In the genomic region with DNA sequence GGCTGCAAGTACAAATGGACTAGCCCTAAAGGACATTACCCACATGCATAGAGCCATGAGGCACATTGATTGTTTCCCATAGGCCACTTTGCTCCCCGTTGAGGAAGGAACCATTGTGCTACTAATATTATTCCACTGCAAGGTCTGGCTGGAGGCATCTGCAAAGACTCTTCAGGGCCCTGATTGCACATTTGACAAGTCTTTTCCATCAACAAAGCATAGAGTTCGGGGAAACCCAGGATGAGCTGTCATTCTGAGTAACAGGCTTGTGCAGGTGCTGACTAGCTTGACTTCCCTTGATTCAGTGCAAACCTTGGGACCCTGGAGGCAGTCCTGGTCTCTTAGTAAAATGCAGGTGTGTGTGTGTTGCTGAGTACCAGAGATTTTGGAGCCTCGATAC, we compare ENCODE assay signal across 8 cellular contexts.
DNase-seq lines count a peak whose midpoint lies in the region; ATAC-seq and TF ChIP-seq lines count a peak whose summit lies in the region.

No MANE protein-coding gene starts in this region.

- peaks cover 3 to 100% (median 39%) of the 10 kb centered on the region in 11 experiments; a peak in 15 of 22 replicates for H4K20me1 ChIP-seq in BLaER1 treated with 17β-estradiol and CSF1 and Interleukin-3, amounts not matched to agents 10 nM and 100 nM

- peaks cover 84 to 100% (median 96%) of the 10 kb centered on the region in 10 experiments for H3K4me1 ChIP-seq in BLaER1 treated with 17β-estradiol and CSF1 and Interleukin-3, amounts not matched to agents 10 nM and 100 nM
- H3K4me1 ChIP-seq in subcutaneous abdominal adipose tissue (ENCODE audit: control insufficient read depth in 5 of 5, insufficient read depth in 5 of 5, low read length in 5 of 5): peaks cover 0 to 59% (median 47%) of the 10 kb centered on the region in 5 donors

- H3K4me1 Mint-ChIP-seq in activated T-helper 1 cell treated with anti-CD3 and anti-CD28 coated beads, Interleukin-12 subunit alpha, Interleukin-12 subunit beta, Interleukin-2, Interleukin-4 antibody, amounts not matched to agents 30 ng/mL and 10 ng/mL and 1 ng/mL, durations not matched to agents 14 hours and 24 hours and 36 hours (ENCODE audit: low read depth): peaks cover 92% of the 10 kb centered on the region
- peaks cover 64% of the 10 kb centered on the region for H3K4me1 Mint-ChIP-seq in memory B cell
- H3K4me1 Mint-ChIP-seq in nephron progenitor cell: peaks cover 28% of the 10 kb centered on the region

- peak overlapping the region; percentile 94 for H3K27ac Mint-ChIP-seq in activated T-helper 1 cell treated with anti-CD3 and anti-CD28 coated beads, Interleukin-12 subunit alpha, Interleukin-12 subunit beta, Interleukin-2, Interleukin-4 antibody, amounts not matched to agents 30 ng/mL and 10 ng/mL and 1 ng/mL, durations not matched to agents 14 hours and 24 hours and 36 hours
- H3K27ac Mint-ChIP-seq in memory B cell (peak overlapping the region; percentile 45), nephron progenitor cell (no peak overlapping the region)

- H3K4me3 Mint-ChIP-seq in activated T-helper 1 cell treated with anti-CD3 and anti-CD28 coated beads, Interleukin-12 subunit alpha, Interleukin-12 subunit beta, Interleukin-2, Interleukin-4 antibody, amounts not matched to agents 30 ng/mL and 10 ng/mL and 1 ng/mL, durations not matched to agents 14 hours and 24 hours and 36 hours: peak overlapping the region; percentile 76
- H3K4me3 Mint-ChIP-seq in memory B cell (no peak overlapping the region), nephron progenitor cell (no peak overlapping the region)

- H3K9me3 ChIP-seq in BLaER1 treated with 17β-estradiol and CSF1 and Interleukin-3, amounts not matched to agents 10 nM and 100 nM (replicated peaks in 1 of 11): peaks cover 0 to 20% (median 14%) of the 10 kb centered on the region in 11 experiments; a peak in 16 of 22 replicates
- H3K9me3 ChIP-seq in subcutaneous abdominal adipose tissue (ENCODE audit: control insufficient read depth in 5 of 5, low read length in 5 of 5): no peaks in the 10 kb centered on the region

- H3K27ac ChIP-seq in BLaER1 treated with 17β-estradiol and CSF1 and Interleukin-3, amounts not matched to agents 10 nM and 100 nM: peak overlapping the region in 10 of 11 experiments; percentile 4 to 77 (median 37); a peak in 11 of 22 replicates
- H3K27ac ChIP-seq in subcutaneous abdominal adipose tissue (ENCODE audit: low read depth, low read length): peak overlapping the region; percentile 31

- peaks cover 9 to 39% (median 22%) of the 10 kb centered on the region in 11 experiments; a peak in 17 of 22 replicates for H3K36me3 ChIP-seq in BLaER1 treated with 17β-estradiol and CSF1 and Interleukin-3, amounts not matched to agents 10 nM and 100 nM
- H3K36me3 ChIP-seq in subcutaneous abdominal adipose tissue (ENCODE audit: control insufficient read depth in 5 of 5, insufficient read depth in 5 of 5, low read length in 5 of 5): peaks cover 0 to 7% (median 0%) of the 10 kb centered on the region in 5 donors

- intact Hi-C loops in activated T-helper 1 cell treated with anti-CD3 and anti-CD28 coated beads, Interleukin-12 subunit alpha, Interleukin-12 subunit beta, Interleukin-2, Interleukin-4 antibody, amounts not matched to agents 30 ng/mL and 10 ng/mL and 1 ng/mL, durations not matched to agents 14 hours and 24 hours and 36 hours (cut with micrococcal nuclease): loop anchor here (1.0 kb wide), 9 partner anchors 9 to 82 kb away; a partner anchor contains a TSS

- H3K9ac ChIP-seq in BLaER1 treated with 17β-estradiol and CSF1 and Interleukin-3, amounts not matched to agents 10 nM and 100 nM: peak overlapping the region in 3 of 11 experiments; percentile 5 to 21 (median 19); a peak in 2 of 22 replicates
- no peak overlapping the region for H3K9ac ChIP-seq in subcutaneous abdominal adipose tissue (ENCODE audit: low read length in 5 of 5)

- H3K36me3 Mint-ChIP-seq in activated T-helper 1 cell treated with anti-CD3 and anti-CD28 coated beads, Interleukin-12 subunit alpha, Interleukin-12 subunit beta, Interleukin-2, Interleukin-4 antibody, amounts not matched to agents 30 ng/mL and 10 ng/mL and 1 ng/mL, durations not matched to agents 14 hours and 24 hours and 36 hours (ENCODE audit: low read depth): peaks cover 36% of the 10 kb centered on the region
- H3K36me3 Mint-ChIP-seq in memory B cell (peaks cover 10% of the 10 kb centered on the region), nephron progenitor cell (ENCODE audit: low read depth) (peaks cover 7% of the 10 kb centered on the region)

- no peak overlapping the region for H3K4me3 ChIP-seq in BLaER1 treated with 17β-estradiol and CSF1 and Interleukin-3, amounts not matched to agents 10 nM and 100 nM
- no peak overlapping the region for H3K4me3 ChIP-seq in subcutaneous abdominal adipose tissue (ENCODE audit: low read depth in 1 of 5, low read length in 5 of 5)

- ATAC-seq in memory B cell (ENCODE audit: low read depth) (peak; percentile 58), GM21526 (IDR thresholded peaks at IDR 0.05; ENCODE audit: low FRiP score, unreplicated experiment) (no peak)

- TF ChIP-seq CTCF in nephron progenitor cell (IDR thresholded peaks at IDR 0.05): no peak

- H3K9me3 Mint-ChIP-seq in activated T-helper 1 cell treated with anti-CD3 and anti-CD28 coated beads, Interleukin-12 subunit alpha, Interleukin-12 subunit beta, Interleukin-2, Interleukin-4 antibody, amounts not matched to agents 30 ng/mL and 10 ng/mL and 1 ng/mL, durations not matched to agents 14 hours and 24 hours and 36 hours: no peaks in the 10 kb centered on the region
- H3K9me3 Mint-ChIP-seq in memory B cell: no peaks in the 10 kb centered on the region
- no peaks in the 10 kb centered on the region for H3K9me3 Mint-ChIP-seq in nephron progenitor cell

- H3K27me3 ChIP-seq in BLaER1 treated with 17β-estradiol and CSF1 and Interleukin-3, amounts not matched to agents 10 nM and 100 nM: no peaks in the 10 kb centered on the region
- no peaks in the 10 kb centered on the region for H3K27me3 ChIP-seq in subcutaneous abdominal adipose tissue (ENCODE audit: control insufficient read depth in 5 of 5, insufficient read depth in 4 of 5, low read length in 5 of 5)

- DNase-seq in LHCN-M2 (ENCODE audit: low read depth) (peak; percentile 62), memory B cell (ENCODE audit: low spot score in 2 of 2) (no peak), nephron progenitor cell (no peak), MV-4-11 (lab: John Stamatoyannopoulos, UW) (no peak)
- DNase-seq in activated T-helper 1 cell treated with anti-CD3 and anti-CD28 coated beads, Interleukin-12 subunit alpha, Interleukin-12 subunit beta, Interleukin-2, Interleukin-4 antibody, amounts not matched to agents 30 ng/mL and 10 ng/mL and 1 ng/mL, durations not matched to agents 14 hours and 24 hours and 36 hours (ENCODE audit: low spot score): peak; percentile 75

- no peaks in the 10 kb centered on the region for H3K27me3 Mint-ChIP-seq in activated T-helper 1 cell treated with anti-CD3 and anti-CD28 coated beads, Interleukin-12 subunit alpha, Interleukin-12 subunit beta, Interleukin-2, Interleukin-4 antibody, amounts not matched to agents 30 ng/mL and 10 ng/mL and 1 ng/mL, durations not matched to agents 14 hours and 24 hours and 36 hours (ENCODE audit: insufficient read depth)
- H3K27me3 Mint-ChIP-seq in memory B cell (no peaks in the 10 kb centered on the region), nephron progenitor cell (ENCODE audit: low read depth, poor library complexity) (peaks cover 9% of the 10 kb centered on the region)

- H3K4me2 ChIP-seq in BLaER1 treated with 17β-estradiol and CSF1 and Interleukin-3, amounts not matched to agents 10 nM and 100 nM: peak overlapping the region; percentile 67 to 89 (median 80)

Comparison
In these comparisons a context has a peak if more than half of its experiments do, and no peak if none do; other contexts are left out.
1. DNase-seq: peak in LHCN-M2 (single experiment) and activated T-helper 1 cell treated with anti-CD3 and anti-CD28 coated beads, Interleukin-12 subunit alpha, Interleukin-12 subunit beta, Interleukin-2, Interleukin-4 antibody, amounts not matched to agents 30 ng/mL and 10 ng/mL and 1 ng/mL, durations not matched to agents 14 hours and 24 hours and 36 hours (single experiment); none in memory B cell (0 of 2), nephron progenitor cell (single experiment) and MV-4-11 (single experiment).